Comparison of ENCODE assay signal across 7 cellular contexts in genomic region chr12:131896080-131896810, GRCh38.
A peak's percentile ranks its signal among the peaks of the same experiment; 100 is the strongest.
DNase-seq lines count a peak whose midpoint lies in the region; ATAC-seq and TF ChIP-seq lines count a peak whose summit lies in the region.

No MANE protein-coding gene starts in this region.

- ATAC-seq in GM18502 (IDR thresholded peaks at IDR 0.05; ENCODE audit: poor library complexity, unreplicated experiment) (peak; percentile 64), HG02938 (IDR thresholded peaks at IDR 0.05; ENCODE audit: unreplicated experiment) (peak; percentile 56)

- peak overlapping the region; percentile 97 to 100 for H3K27ac ChIP-seq in coronary artery

- no peak for TF ChIP-seq CTCF in coronary artery (IDR thresholded peaks at IDR 0.05)

- DNase-seq in NCI-H2107 treated with DMSO at 0.1 percent for 48 hours (lab: John Stamatoyannopoulos, UW; ENCODE audit: unreplicated experiment) (peak; percentile 17), coronary artery (ENCODE audit: low spot score) (peak; percentile 96), left kidney (ENCODE audit: low read depth, low spot score) (peak; percentile 95)
- peak; percentile 75 for DNase-seq in activated CD4-positive, alpha-beta T cell treated with anti-CD3 and anti-CD28 coated beads for 48 hours
- DNase-seq in stimulated activated CD4-positive, alpha-beta T cell treated with anti-CD3 and anti-CD28 coated beads, Interleukin-1b, Interleukin-23, amount 100 ng/mL, for 1 hour (ENCODE audit: low read depth in 2 of 2) = peak; percentile 17 to 45

- peak overlapping the region; percentile 81 for H3K4me3 ChIP-seq in coronary artery

Comparison
In these comparisons a context has a peak if more than half of its experiments do, and no peak if none do; other contexts are left out.
1. Peak in every context shown above with its lines: DNase-seq, ATAC-seq, H3K4me3 ChIP-seq and H3K27ac ChIP-seq.
2. DNase-seq: peak in every context shown above with its lines; median percentile 96 in coronary artery; 95 in left kidney; 75 in activated CD4-positive, alpha-beta T cell treated with anti-CD3 and anti-CD28 coated beads for 48 hours; 31 in stimulated activated CD4-positive, alpha-beta T cell treated with anti-CD3 and anti-CD28 coated beads, Interleukin-1b, Interleukin-23, amount 100 ng/mL, for 1 hour; 17 in NCI-H2107 treated with DMSO at 0.1 percent for 48 hours.